ENCODE assay signal across 28 cellular contexts in genomic region chr4:13260513-13260912, GRCh38.
"Had no signal": no experiment of that assay in that cellular context is flagged by ENCODE, and none has a peak within 500 bp of the region (broad histone marks: within the 10 kb centered on the region; RNA-seq: fewer than 3 reads in every experiment).

No MANE protein-coding gene starts in this region.

- H3K4me1 Mint-ChIP-seq: stimulated activated effector memory CD8-positive, alpha-beta T cell treated with anti-CD3 and anti-CD28 coated beads, Interleukin-12 subunit alpha, Interleukin-12 subunit beta, amount 100 ng/mL, for 72 hours had no signal

- ATAC-seq: stimulated activated effector memory CD8-positive, alpha-beta T cell treated with anti-CD3 and anti-CD28 coated beads, Interleukin-12 subunit alpha, Interleukin-12 subunit beta, amount 100 ng/mL, for 72 hours; stimulated activated memory B cell treated with anti-CD40 and anti-IgM and Interleukin-4, amounts not matched to agents 10 μg/mL and 1 μg/mL and 100 μg/mL, for 72 hours; stimulated activated naive B cell treated with anti-CD40 and anti-IgM and Interleukin-4, amounts not matched to agents 10 μg/mL and 1 μg/mL and 100 μg/mL, for 72 hours; stimulated activated naive CD8-positive, alpha-beta T cell treated with anti-CD3 and anti-CD28 coated beads, Interleukin-15, amount 100 ng/mL, for 72 hours; stimulated activated naive CD8-positive, alpha-beta T cell treated with anti-CD3 and anti-CD28 coated beads, Interleukin-15, Interleukin-2, amounts not matched to agents 100 U/mL and 50 U/mL, for 24 hours; upper lobe of right lung had no signal

- H3K27ac Mint-ChIP-seq: stimulated activated effector memory CD8-positive, alpha-beta T cell treated with anti-CD3 and anti-CD28 coated beads, Interleukin-12 subunit alpha, Interleukin-12 subunit beta, amount 100 ng/mL, for 72 hours; stimulated activated memory B cell treated with anti-CD40 and anti-IgM and Interleukin-4, amounts not matched to agents 10 μg/mL and 1 μg/mL and 100 μg/mL, for 72 hours; stimulated activated naive B cell treated with anti-CD40 and anti-IgM and Interleukin-4, amounts not matched to agents 10 μg/mL and 1 μg/mL and 100 μg/mL, for 72 hours; stimulated activated naive CD8-positive, alpha-beta T cell treated with anti-CD3 and anti-CD28 coated beads, Interleukin-15, amount 100 ng/mL, for 72 hours; stimulated activated naive CD8-positive, alpha-beta T cell treated with anti-CD3 and anti-CD28 coated beads, Interleukin-15, Interleukin-2, amounts not matched to agents 100 ng/mL and 50 ng/mL, for 24 hours; type B pancreatic cell had no signal

- H3K36me3 ChIP-seq: stomach, suprapubic skin, thoracic aorta, thyroid gland, tibial artery, tibial nerve, transverse colon, upper lobe of left lung, upper lobe of right lung, uterus, vagina had no signal

- H3K4me3 ChIP-seq: stomach, suprapubic skin, testis, thoracic aorta, thyroid gland, tibial artery, tibial nerve, transverse colon, upper lobe of left lung, upper lobe of right lung, uterus, vagina had no signal

- H3K36me3 Mint-ChIP-seq: stimulated activated effector memory CD8-positive, alpha-beta T cell treated with anti-CD3 and anti-CD28 coated beads, Interleukin-12 subunit alpha, Interleukin-12 subunit beta, amount 100 ng/mL, for 72 hours had no signal

- H3K27ac ChIP-seq: stomach, suprapubic skin, testis, thoracic aorta, thyroid gland, tibial artery, tibial nerve, transverse colon, upper lobe of left lung, upper lobe of right lung, uterus, vagina had no signal

- H3K27me3 Mint-ChIP-seq: stimulated activated memory B cell treated with anti-CD40 and anti-IgM and Interleukin-4, amounts not matched to agents 10 μg/mL and 1 μg/mL and 100 μg/mL, for 72 hours; stimulated activated naive B cell treated with anti-CD40 and anti-IgM and Interleukin-4, amounts not matched to agents 10 μg/mL and 1 μg/mL and 100 μg/mL, for 72 hours; stimulated activated naive CD8-positive, alpha-beta T cell treated with anti-CD3 and anti-CD28 coated beads, Interleukin-15, amount 100 ng/mL, for 72 hours; stimulated activated naive CD8-positive, alpha-beta T cell treated with anti-CD3 and anti-CD28 coated beads, Interleukin-15, Interleukin-2, amounts not matched to agents 100 ng/mL and 50 ng/mL, for 24 hours; type B pancreatic cell had no signal

- H3K4me1 ChIP-seq: stomach, suprapubic skin, testis, thyroid gland, tibial artery, tibial nerve, transverse colon, upper lobe of left lung, upper lobe of right lung, uterus, vagina had no signal

- DNase-seq: stimulated activated CD4-positive, alpha-beta T cell treated with anti-CD3 and anti-CD28 coated beads, Interleukin-2, amount 100 ng/mL, for 48 hours; stimulated activated CD4-positive, alpha-beta T cell treated with anti-CD3 and anti-CD28 coated beads, Interleukin-4, amount 100 ng/mL, for 1 hour; stimulated activated CD4-positive, alpha-beta T cell treated with anti-CD3 and anti-CD28 coated beads, Interleukin-4, amount 100 ng/mL, for 24 hours; stimulated activated CD4-positive, alpha-beta T cell treated with anti-CD3 and anti-CD28 coated beads, Interleukin-4, amount 100 ng/mL, for 4 hours; stimulated activated CD8-positive, alpha-beta memory T cell treated with anti-CD3 and anti-CD28 coated beads, Interleukin-4, amount 100 ng/mL, for 48 hours; stimulated activated naive B cell treated with anti-CD40 and anti-IgM and Interleukin-4, amounts not matched to agents 10 μg/mL and 1 μg/mL and 100 μg/mL, for 72 hours; stimulated activated naive CD4-positive, alpha-beta T cell; stimulated activated naive CD4-positive, alpha-beta T cell treated with Interleukin-2 at 50 U/mL for 16 hours; stimulated activated naive CD8-positive, alpha-beta T cell treated with anti-CD3 and anti-CD28 coated beads, Interleukin-15, amount 100 ng/mL, for 72 hours; stimulated activated naive CD8-positive, alpha-beta T cell treated with anti-CD3 and anti-CD28 coated beads, Interleukin-15, Interleukin-2, amounts not matched to agents 100 U/mL and 50 U/mL, for 24 hours; stomach; substantia nigra; testis; thyroid gland; tibial artery; transverse colon; trophoblast cell; upper lobe of left lung; upper lobe of right lung; uterus had no signal

- H3K9me3 ChIP-seq: stomach, suprapubic skin, testis, thoracic aorta, thyroid gland, tibial artery, tibial nerve, transverse colon, upper lobe of left lung, upper lobe of right lung, uterus, vagina had no signal

- H3K9me3 Mint-ChIP-seq: stimulated activated memory B cell treated with anti-CD40 and anti-IgM and Interleukin-4, amounts not matched to agents 10 μg/mL and 1 μg/mL and 100 μg/mL, for 72 hours; type B pancreatic cell had no signal

- H3K4me3 Mint-ChIP-seq: stimulated activated effector memory CD8-positive, alpha-beta T cell treated with anti-CD3 and anti-CD28 coated beads, Interleukin-12 subunit alpha, Interleukin-12 subunit beta, amount 100 ng/mL, for 72 hours; stimulated activated memory B cell treated with anti-CD40 and anti-IgM and Interleukin-4, amounts not matched to agents 10 μg/mL and 1 μg/mL and 100 μg/mL, for 72 hours; stimulated activated naive B cell treated with anti-CD40 and anti-IgM and Interleukin-4, amounts not matched to agents 10 μg/mL and 1 μg/mL and 100 μg/mL, for 72 hours; stimulated activated naive CD8-positive, alpha-beta T cell treated with anti-CD3 and anti-CD28 coated beads, Interleukin-15, amount 100 ng/mL, for 72 hours; stimulated activated naive CD8-positive, alpha-beta T cell treated with anti-CD3 and anti-CD28 coated beads, Interleukin-15, Interleukin-2, amounts not matched to agents 100 ng/mL and 50 ng/mL, for 24 hours had no signal

- H3K27me3 ChIP-seq: stomach, suprapubic skin, testis, thyroid gland, tibial artery, tibial nerve, transverse colon, upper lobe of left lung, upper lobe of right lung, uterus, vagina had no signal
